ENCODE assay signal across 19 cellular contexts in the genomic region with DNA sequence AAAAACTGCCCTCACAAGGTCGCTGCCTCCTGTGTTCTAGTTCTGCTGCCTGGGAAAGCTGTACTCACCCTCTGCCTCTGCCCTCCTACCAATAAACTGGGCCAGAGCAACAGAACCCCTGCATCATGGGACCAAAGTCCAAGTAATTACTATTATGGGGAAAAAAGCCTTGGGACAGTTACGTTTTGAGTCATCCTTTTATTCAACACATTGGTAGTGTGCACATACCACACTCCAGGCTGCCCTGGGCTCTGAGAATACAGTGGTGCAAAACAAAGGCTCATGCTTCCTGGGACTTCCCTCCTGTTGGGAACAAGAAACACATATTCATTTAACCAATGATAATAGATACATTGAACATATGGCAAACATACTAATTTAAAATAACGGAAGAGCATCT. TPM values are rescaled to one million over a fixed set of nuclear protein-coding genes. Genes with fewer than 3 reads are reported as not detected.
DNase-seq lines count a peak whose midpoint lies in the region; ATAC-seq, FAIRE-seq and TF ChIP-seq lines count a peak whose summit lies in the region.
"Had no signal": no experiment of that assay in that cellular context is flagged by ENCODE, and none has a peak within 500 bp of the region (broad histone marks: within the 10 kb centered on the region; RNA-seq: fewer than 3 reads in every experiment).

No MANE protein-coding gene starts in this region.

- POLR2A ChIA-PET in H1 (lab: Charles Lee; ENCODE audit: partially characterized antibody): interaction anchor here (1.0 kb wide), 1 partner anchor 9 kb away, joined by 3 read pairs; no protein-coding TSS in a partner anchor

- peaks cover 0 to 2% of the 10 kb centered on the region in 2 experiments for H4K20me1 ChIP-seq in H1 (replicated peaks in 1 of 2; ENCODE audit: control insufficient read depth in 1 of 2, insufficient read depth in 2 of 2, low read length in 2 of 2)

- H3K36me3 ChIP-seq in H1 (ENCODE audit: control insufficient read depth in 2 of 4, insufficient read depth in 4 of 4, low read length in 3 of 4) (no peaks in the 10 kb centered on the region), neuronal stem cell (replicated peaks in 1 of 2; ENCODE audit: control insufficient read depth in 2 of 2, insufficient read depth in 2 of 2, low read length in 2 of 2) (no peaks in the 10 kb centered on the region), mucosa of descending colon (ENCODE audit: low read depth) (no peaks in the 10 kb centered on the region)

- H3K4me1 ChIP-seq in H1 (replicated peaks in 1 of 4; ENCODE audit: control insufficient read depth in 3 of 4, insufficient read depth in 4 of 4, low read length in 3 of 4): no peaks in the 10 kb centered on the region; a peak in 1 of 7 replicates
- no peaks in the 10 kb centered on the region for H3K4me1 ChIP-seq in neuronal stem cell (ENCODE audit: control insufficient read depth in 2 of 2, insufficient read depth in 1 of 2, low read depth in 1 of 2, low read length in 2 of 2)
- H3K4me1 ChIP-seq in mucosa of descending colon (ENCODE audit: low read depth): no peaks in the 10 kb centered on the region

- TF ChIP-seq RAD21 in H1 (IDR thresholded peaks at IDR 0.05 in 1 of 2, conservative IDR thresholded peaks at IDR 0.05 in 1 of 2; ENCODE audit: low read depth in 2 of 2, low read length in 2 of 2): no peak

- peak; percentile 32 for FAIRE-seq in H1 (lab: Jason Lieb, UNC)
- FAIRE-seq: A204.1 had no signal

- no peak overlapping the region for H2BK20ac ChIP-seq in H1 (ENCODE audit: low read length)

- 80% methylated on average over 3 of the region's 3 CpGs; no CpG with 5 or more reads in 1 of the 2 experiments for WGBS in H1 (ENCODE audit: extremely low coverage in 1 of 2, insufficient coverage in 1 of 2, insufficient read length in 1 of 2, insufficient replicate concordance in 2 of 2, low coverage in 1 of 2, low lambda C conversion rate in 2 of 2, missing lambda C conversion rate in 1 of 2), 2 experiments
- WGBS in neuronal stem cell (ENCODE audit: extremely low coverage in 2 of 2, insufficient read length in 2 of 2, insufficient replicate concordance in 1 of 2), 2 donors: no CpG with 5 or more reads among the region's 3 CpGs

- H3K9ac ChIP-seq in H1 (replicated peaks in 1 of 4; ENCODE audit: extremely low read depth in 1 of 4, low read depth in 3 of 4, low read length in 3 of 4) (no peak overlapping the region), neuronal stem cell (ENCODE audit: low read depth, low read length, poor library complexity) (no peak overlapping the region)

- H4K5ac ChIP-seq in H1 (ENCODE audit: insufficient read length, low read depth, low read length): no peak overlapping the region

- TF ChIP-seq CTCF in H1 (IDR thresholded peaks at IDR 0.05; ENCODE audit: control extremely low read depth in 1 of 3, insufficient read depth in 1 of 3, low read depth in 1 of 3, low read length in 3 of 3) (no peak), mucosa of descending colon (IDR thresholded peaks at IDR 0.05) (no peak)

- H2BK5ac ChIP-seq in H1 (ENCODE audit: low read depth, low read length) (no peak overlapping the region), neuronal stem cell (ENCODE audit: low read length) (no peak overlapping the region)

- H4K91ac ChIP-seq in H1 (replicated peaks; ENCODE audit: insufficient read length, low read length): no peak overlapping the region
- no peak overlapping the region for H4K91ac ChIP-seq in neuronal stem cell (ENCODE audit: low read depth, low read length, poor library complexity)

- no peak for TF ChIP-seq EP300 in H1 (IDR thresholded peaks at IDR 0.05; ENCODE audit: borderline replicate concordance in 1 of 2, low read depth in 2 of 2, low read length in 2 of 2)

- H2AK5ac ChIP-seq in H1 (ENCODE audit: low read depth, low read length) (no peak overlapping the region), neuronal stem cell (ENCODE audit: low read depth, low read length) (no peak overlapping the region)

- ATAC-seq in mucosa of descending colon: no peak

- H3K4me2 ChIP-seq in H1 (ENCODE audit: insufficient read depth in 1 of 2, low read depth in 2 of 2, low read length in 2 of 2): no peak overlapping the region
- no peak overlapping the region for H3K4me2 ChIP-seq in neuronal stem cell (ENCODE audit: insufficient read depth, low read length, poor library complexity, severe bottlenecking)
- H3K4me2 ChIP-seq: PC-9 had no signal

- H3K79me1 ChIP-seq in H1 (ENCODE audit: low read depth, low read length): no peaks in the 10 kb centered on the region
- H3K79me1 ChIP-seq in neuronal stem cell (ENCODE audit: low read depth, low read length): peaks cover 2% of the 10 kb centered on the region

- 0 out of 4 replicates have a peak, but pooled peaks cover 0 to 3% of the 10 kb centered on the region in 2 experiments for H3K9me3 ChIP-seq in H1 (ENCODE audit: insufficient read depth in 2 of 2, low read depth in 1 of 2, low read length in 1 of 2)
- no peaks in the 10 kb centered on the region for H3K9me3 ChIP-seq in neuronal stem cell (replicated peaks in 1 of 2; ENCODE audit: control insufficient read depth in 2 of 2, insufficient read depth in 1 of 2, low read depth in 1 of 2, low read length in 2 of 2)
- no peaks in the 10 kb centered on the region for H3K9me3 ChIP-seq in mucosa of descending colon

- H3K14ac ChIP-seq in H1 (ENCODE audit: insufficient read length) (no peak overlapping the region), neuronal stem cell (ENCODE audit: low read length) (no peak overlapping the region)

- no peak overlapping the region for H2BK15ac ChIP-seq in H1 (ENCODE audit: low read length)
- H2BK15ac ChIP-seq in neuronal stem cell (ENCODE audit: low read length): no peak overlapping the region

- DNase-seq in AG08395 (ENCODE audit: low spot score) (peak; percentile 56), GM03348 (ENCODE audit: low spot score) (peak; percentile 40), H1 (ENCODE audit: low read depth in 1 of 2, low spot score in 2 of 2) (no peak), neuronal stem cell (ENCODE audit: low spot score) (no peak), A172 (ENCODE audit: low spot score) (no peak), mucosa of descending colon (no peak), RKO (ENCODE audit: low spot score) (no peak)
- DNase-seq in NK-92 treated with Interleukin-12 subunit alpha and Interleukin-12 subunit beta, amount 100 ng/mL, for 24 hours (lab: John Stamatoyannopoulos, UW): no peak
- DNase-seq: AML-193, DMS 273 treated with DMSO at 0.1 percent for 48 hours, KBM-7, NCI-H1048, NCI-H146, NCI-H2081, NCI-H82, PC-9 had no signal

- no peaks in the 10 kb centered on the region for H3K27me3 ChIP-seq in H1 (replicated peaks in 1 of 4; ENCODE audit: control insufficient read depth in 3 of 4, extremely low read depth in 1 of 4, insufficient read depth in 3 of 4, low read length in 3 of 4)
- no peaks in the 10 kb centered on the region for H3K27me3 ChIP-seq in neuronal stem cell (ENCODE audit: control insufficient read depth in 3 of 3, insufficient read depth in 3 of 3, low read depth in 1 of 3, low read length in 3 of 3)

- no peak for TF ChIP-seq POLR2A in H1 (IDR thresholded peaks at IDR 0.05; ENCODE audit: control extremely low read depth in 1 of 2, low read depth in 2 of 2, low read length in 2 of 2)

- H2BK120ac ChIP-seq in H1 (replicated peaks; ENCODE audit: low read depth, low read length) (no peak overlapping the region), neuronal stem cell (ENCODE audit: low read depth, low read length) (no peak overlapping the region)

- H3K23ac ChIP-seq in H1 (ENCODE audit: insufficient read length) (no peak overlapping the region), neuronal stem cell (ENCODE audit: low read depth, low read length, poor library complexity) (peak overlapping the region; percentile 89)

- H3K56ac ChIP-seq in H1 (replicated peaks; ENCODE audit: insufficient read length, low read depth, low read length): no peak overlapping the region

- no peaks in the 10 kb centered on the region for H3K23me2 ChIP-seq in H1 (ENCODE audit: low read depth, low read length)

- H2AFZ ChIP-seq in H1 (ENCODE audit: low read length) (no peak overlapping the region), neuronal stem cell (ENCODE audit: low read length) (no peak overlapping the region)
- H2AFZ ChIP-seq: PC-9 had no signal

- H3K27ac ChIP-seq in H1 (ENCODE audit: low read depth, low read length) (no peak overlapping the region), neuronal stem cell (replicated peaks; ENCODE audit: low read length) (no peak overlapping the region)
- H3K27ac ChIP-seq: PC-9, SK-N-MC had no signal

- H4K8ac ChIP-seq in H1 (ENCODE audit: extremely low read depth, insufficient read depth, low read length): peak overlapping the region; percentile 3; the same call in 1 of the 2 replicates
- no peak overlapping the region for H4K8ac ChIP-seq in neuronal stem cell (ENCODE audit: low read depth, low read length)

- H3K4ac ChIP-seq in H1 (replicated peaks; ENCODE audit: insufficient read length, low read depth, low read length): no peak overlapping the region
- H3K4ac ChIP-seq in neuronal stem cell (ENCODE audit: low read length): no peak overlapping the region

- H2BK12ac ChIP-seq in H1 (ENCODE audit: low read depth, low read length) (no peak overlapping the region), neuronal stem cell (ENCODE audit: low read length) (no peak overlapping the region)

- intact Hi-C loops in mucosa of descending colon (cut with DNase I, micrococcal nuclease): no loop called here

- CTCF ChIA-PET in H1 (lab: Charles Lee; ENCODE audit: partially characterized antibody): interaction anchor here (0.6 to 1.4 kb wide), 4 partner anchors 12 to 539 kb away, joined by 3 to 4 read pairs (median 4); no protein-coding TSS in a partner anchor

- H3K18ac ChIP-seq in H1 (ENCODE audit: extremely low read depth, low read length): no peak overlapping the region
- peak overlapping the region; percentile 59 for H3K18ac ChIP-seq in neuronal stem cell (ENCODE audit: low read length)

- H3K4me3 ChIP-seq in H1 (ENCODE audit: extremely low read depth in 1 of 4, insufficient read depth in 2 of 4, low read depth in 3 of 4, low read length in 4 of 4) (no peak overlapping the region), neuronal stem cell (ENCODE audit: low read length in 2 of 2) (no peak overlapping the region), mucosa of descending colon (no peak overlapping the region)
- H3K4me3 ChIP-seq: PC-9, SK-N-MC had no signal

- no peaks in the 10 kb centered on the region for H3K79me2 ChIP-seq in H1 (ENCODE audit: control insufficient read depth in 1 of 2, insufficient read depth in 2 of 2, low read length in 2 of 2)

RNA-seq across cellular contexts. Expression of a gene that starts 49.0 kb away (rescaled TPM):
- 1.3 and 1.9 TPM in 2 replicates for total RNA-seq in H1 (2021; fragmentation: NEBNext Ultra II Directional; extraction: Animal tissue kit (Norgen Biotek cat#: 25700))
- 0.97 and 1.3 TPM in 2 replicates for polyA plus RNA-seq in H1 (2011; rRNA removed)
- 0.88 TPM for polyA plus RNA-seq in H1 (2011; cell fraction: cytosol; rRNA removed)
- polyA plus RNA-seq in H1 (2011; cell fraction: nucleus; rRNA removed): 5.2 TPM
- 0.82 to 1.8 TPM (median 1.4 TPM) in 4 replicates for polyA plus RNA-seq in H1 (2012, experiment 1 of 2)
- 0.55 TPM for polyA plus RNA-seq in H1 (2012, experiment 2 of 2)
- polyA plus RNA-seq in H1 (2013, experiment 1 of 2): 1.4 TPM
- 1.2 TPM for polyA plus RNA-seq in H1 (2013, experiment 2 of 2)
- polyA minus RNA-seq in H1 (2011; rRNA and poly(A)+ RNA removed): 3.5 and 4.4 TPM in 2 replicates
- 1.8 TPM for polyA minus RNA-seq in H1 (2011; cell fraction: cytosol; rRNA and poly(A)+ RNA removed)
- polyA minus RNA-seq in H1 (2011; cell fraction: nucleus; rRNA and poly(A)+ RNA removed): 6.9 TPM
- polyA plus RNA-seq in neuronal stem cell (2013, experiment 1 of 2): 1.4 TPM
- polyA plus RNA-seq in neuronal stem cell (2013, experiment 2 of 2): 1.0 TPM
- 0.05 and 0.22 TPM in 2 replicates for total RNA-seq in A172 (2014; rRNA removed; shearing (Covaris generic))
- total RNA-seq in mucosa of descending colon: 10 to 100 TPM in 1 of 3 donors, 1 to 10 TPM in 2; 5.5 to 89.4 (median 9.2) TPM
- total RNA-seq: PC-9 had no signal
- polyA plus RNA-seq: CD14-positive monocyte had no signal

Comparison
In these comparisons a context has a peak if more than half of its experiments do, and no peak if none do; other contexts are left out.
1. DNase-seq: peak in AG08395 (single experiment) and GM03348 (single experiment); none in H1 (0 of 2), neuronal stem cell (single experiment), NK-92 treated with Interleukin-12 subunit alpha and Interleukin-12 subunit beta, amount 100 ng/mL, for 24 hours (single experiment), A172 (single experiment), mucosa of descending colon (0 of 3) and RKO (single experiment).